In the genomic region with DNA sequence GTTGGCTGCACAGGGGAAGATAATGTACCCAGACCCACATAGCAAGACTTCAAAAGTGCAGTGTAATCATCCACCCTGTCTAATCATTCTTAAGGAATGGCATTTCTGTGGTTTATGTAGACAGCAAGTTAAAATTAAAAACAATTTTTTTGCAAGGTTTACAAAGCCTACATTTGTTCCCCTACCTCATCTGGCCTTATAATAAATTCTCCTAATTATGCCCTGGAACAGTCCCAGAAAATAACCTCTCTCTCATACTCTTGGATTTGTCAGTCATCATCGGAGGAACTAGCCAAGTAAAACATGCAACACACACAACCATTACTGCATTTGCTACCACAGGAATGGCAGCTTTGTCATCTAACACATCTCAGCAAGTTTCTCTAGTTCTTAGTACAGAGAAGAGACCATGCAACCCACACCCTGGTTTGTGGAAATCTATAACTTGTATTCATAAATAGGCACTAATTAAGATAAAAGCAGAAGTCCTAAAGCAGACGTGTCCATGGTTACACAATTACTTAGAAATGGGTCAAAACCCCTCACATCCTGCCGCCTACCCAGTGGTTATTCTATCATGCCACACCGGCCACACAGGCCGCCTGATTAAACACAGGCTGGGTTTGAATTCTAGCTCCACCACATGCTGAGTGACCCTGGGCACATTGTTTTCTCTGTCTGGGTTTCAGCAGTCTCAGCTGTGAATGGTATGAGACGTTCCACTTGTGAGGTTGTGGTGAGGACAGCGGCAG, we compare ENCODE assay signal across 9 cellular contexts. TPM values are rescaled to one million over a fixed set of nuclear protein-coding genes. Genes with fewer than 3 reads are reported as not detected.
A peak's percentile ranks its signal among the peaks of the same experiment; 100 is the strongest.
DNase-seq lines count a peak whose midpoint lies in the region; ATAC-seq and TF ChIP-seq lines count a peak whose summit lies in the region.
"Had no signal": no experiment of that assay in that cellular context is flagged by ENCODE, and none has a peak within 500 bp of the region (broad histone marks: within the 10 kb centered on the region; RNA-seq: fewer than 3 reads in every experiment).

No MANE protein-coding gene starts in this region.

- TF ChIP-seq POLR2A in ovary (IDR thresholded peaks at IDR 0.05): no peak

- intact Hi-C loops in right cardiac atrium (cut with DNase I): loop anchor here in 2 of 4 donors (10.0 kb wide), 2 partner anchors 46 to 126 kb away; no protein-coding TSS in a partner anchor
- intact Hi-C loops in ovary (cut with DNase I): loop anchor here in 1 of 4 donors (10.0 kb wide), 1 partner anchor 84 kb away; no protein-coding TSS in a partner anchor

- H3K27me3 ChIP-seq in SJSA1 (replicated peaks) (no peaks in the 10 kb centered on the region), right cardiac atrium (ENCODE audit: control insufficient read depth, insufficient read depth) (no peaks in the 10 kb centered on the region), ovary (no peaks in the 10 kb centered on the region)

- H3K9me3 ChIP-seq in SJSA1 (replicated peaks) (no peaks in the 10 kb centered on the region), right cardiac atrium (ENCODE audit: control insufficient read depth, low read length) (no peaks in the 10 kb centered on the region), ovary (no peaks in the 10 kb centered on the region)

- H3K36me3 ChIP-seq in SJSA1 (no peaks in the 10 kb centered on the region), ovary (no peaks in the 10 kb centered on the region)

- H3K4me3 ChIP-seq in SJSA1 (no peak overlapping the region), right cardiac atrium (ENCODE audit: low read length) (no peak overlapping the region), ovary (no peak overlapping the region)
- H3K4me3 ChIP-seq: K562 had no signal

- WGBS in right cardiac atrium: 49% methylated on average over 7 of the region's 7 CpGs
- 81 to 84% (median 82%) methylated on average over 7 of the region's 7 CpGs for WGBS in ovary, 3 donors

- H3K27ac ChIP-seq in SJSA1: peak overlapping the region; percentile 96
- peak overlapping the region; percentile 63 for H3K27ac ChIP-seq in right cardiac atrium (ENCODE audit: low read length)
- no peak overlapping the region for H3K27ac ChIP-seq in ovary

- DNase-seq in CD1c-positive myeloid dendritic cell (ENCODE audit: extremely low spot score) (peak; percentile 9), SJSA1 (ENCODE audit: low read depth in 1 of 2, low spot score in 2 of 2) (peak; percentile 89 to 95), right cardiac atrium (no peak), NCI-H2107 (lab: John Stamatoyannopoulos, UW) (no peak), COR-L47 (lab: John Stamatoyannopoulos, UW) (no peak), ovary (no peak), NCI-H187 treated with DMSO at 0.1 percent for 48 hours (lab: John Stamatoyannopoulos, UW) (no peak)

- no peak for TF ChIP-seq EP300 in ovary (IDR thresholded peaks at IDR 0.05)

- ATAC-seq in HG02678 (IDR thresholded peaks at IDR 0.05; ENCODE audit: unreplicated experiment) (peak; percentile 67), right cardiac atrium (peak in 1 of 2 donors; percentile 39)
- ATAC-seq: K562 had no signal

- H3K4me1 ChIP-seq in SJSA1 (replicated peaks): peaks cover 55% of the 10 kb centered on the region
- H3K4me1 ChIP-seq in right cardiac atrium (ENCODE audit: control insufficient read depth, insufficient read depth, low read length): peaks cover 11% of the 10 kb centered on the region
- H3K4me1 ChIP-seq in ovary (ENCODE audit: insufficient read depth): peaks cover 4% of the 10 kb centered on the region

- no peak for TF ChIP-seq CTCF in ovary (IDR thresholded peaks at IDR 0.05)

RNA-seq across cellular contexts. Expression of a gene that starts 19.0 kb away (rescaled TPM):
- total RNA-seq in SJSA1 (2014; rRNA removed; shearing (Covaris generic)): 5.4 and 10.4 TPM in 2 replicates
- total RNA-seq in right cardiac atrium (100 to 1,000 TPM; 385 to 462 (median 426) TPM), ovary (100 to 1,000 TPM; 157 to 505 (median 288) TPM)
- polyA plus RNA-seq in right cardiac atrium (149 TPM), ovary (100 to 1,000 TPM; 155 to 242 TPM)

Comparison
In these comparisons a context has a peak if more than half of its experiments do, and no peak if none do; other contexts are left out.
1. DNase-seq: peak in CD1c-positive myeloid dendritic cell (single experiment) and SJSA1 (2 of 2); none in right cardiac atrium (0 of 3), NCI-H2107 (single experiment), COR-L47 (single experiment), ovary (0 of 5) and NCI-H187 treated with DMSO at 0.1 percent for 48 hours (single experiment).
2. H3K27ac ChIP-seq: peak in SJSA1 (single experiment) and right cardiac atrium (single experiment); none in ovary (0 of 2).
3. RNA of a gene that starts 19.0 kb away (total RNA-seq): 385 to 462 TPM in right cardiac atrium and 157 to 505 TPM in ovary; 5.4 to 10.4 TPM in SJSA1; every median in the first group is over 10 times any median in the second.